ENCODE assay signal across 10 cellular contexts in genomic region chr2:84959045-84959493, GRCh38. TPM values are rescaled to one million over a fixed set of nuclear protein-coding genes. Genes with fewer than 3 reads are reported as not detected.
DNase-seq lines count a peak whose midpoint lies in the region; ATAC-seq and TF ChIP-seq lines count a peak whose summit lies in the region.
"Had no signal": no experiment of that assay in that cellular context is flagged by ENCODE, and none has a peak within 500 bp of the region (broad histone marks: within the 10 kb centered on the region; RNA-seq: fewer than 3 reads in every experiment).

No MANE protein-coding gene starts in this region.

- H3K79me1 ChIP-seq in mesenchymal stem cell (replicated peaks; ENCODE audit: low read length, poor library complexity, severe bottlenecking) = peaks cover 4% of the 10 kb centered on the region

- H3K14ac ChIP-seq in mesenchymal stem cell (ENCODE audit: low read length in 2 of 2) = no peak overlapping the region

- H2BK12ac ChIP-seq in mesenchymal stem cell (ENCODE audit: low read length in 2 of 2) = no peak overlapping the region

- TF ChIP-seq CTCF in body of pancreas (IDR thresholded peaks at IDR 0.05) = no peak
- no peak for TF ChIP-seq CTCF in testis (IDR thresholded peaks at IDR 0.05)

- H2BK15ac ChIP-seq in mesenchymal stem cell (ENCODE audit: low read depth, poor library complexity, severe bottlenecking) = no peak overlapping the region

- H3K18ac ChIP-seq in mesenchymal stem cell (ENCODE audit: low read depth in 1 of 2, low read length in 2 of 2) = no peak overlapping the region

- no peaks in the 10 kb centered on the region for H3K9me3 ChIP-seq in CD4-positive, CD25-positive, alpha-beta regulatory T cell (ENCODE audit: control insufficient read depth in 2 of 2, low read length in 2 of 2)
- H3K9me3 ChIP-seq in body of pancreas (no peaks in the 10 kb centered on the region), mesenchymal stem cell (ENCODE audit: control insufficient read depth, low read length) (no peaks in the 10 kb centered on the region), testis (no peaks in the 10 kb centered on the region)
- H3K9me3 ChIP-seq: tibial artery had no signal

- H2BK5ac ChIP-seq in mesenchymal stem cell (ENCODE audit: low read depth, low read length, poor library complexity, severe bottlenecking) = peak overlapping the region; percentile 21

- ATAC-seq in CD4-positive, CD25-positive, alpha-beta regulatory T cell (ENCODE audit: low read depth in 2 of 2) = no peak
- peak; percentile 7 for ATAC-seq in body of pancreas
- ATAC-seq in HG03108 (IDR thresholded peaks at IDR 0.05; ENCODE audit: unreplicated experiment) = no peak
- no peak for ATAC-seq in HG02981 (IDR thresholded peaks at IDR 0.05; ENCODE audit: unreplicated experiment)

- no peak overlapping the region for H2AFZ ChIP-seq in mesenchymal stem cell (ENCODE audit: low read depth, low read length)

- peak overlapping the region; percentile 96 for H2AK5ac ChIP-seq in mesenchymal stem cell (ENCODE audit: low read length, severe bottlenecking)

- H3K36me3 Mint-ChIP-seq in CD4-positive, CD25-positive, alpha-beta regulatory T cell = peaks cover 12% of the 10 kb centered on the region

- H3K27ac ChIP-seq in CD4-positive, CD25-positive, alpha-beta regulatory T cell (ENCODE audit: insufficient read depth, low read length, poor library complexity, severe bottlenecking) = no peak overlapping the region
- peak overlapping the region; percentile 96 to 99 (median 98) for H3K27ac ChIP-seq in body of pancreas
- H3K27ac ChIP-seq in mesenchymal stem cell (ENCODE audit: low read length, poor library complexity, severe bottlenecking) = peak overlapping the region; percentile 99
- H3K27ac ChIP-seq in testis = no peak overlapping the region
- H3K27ac ChIP-seq in caudate nucleus (ENCODE audit: low read depth, low read length) = no peak overlapping the region
- H3K27ac ChIP-seq: tibial artery had no signal

- no peak overlapping the region for H3K4ac ChIP-seq in mesenchymal stem cell (ENCODE audit: low read depth in 1 of 2, low read length in 2 of 2)

- no peak overlapping the region for H3K4me3 ChIP-seq in CD4-positive, CD25-positive, alpha-beta regulatory T cell (ENCODE audit: low read depth, low read length)
- H3K4me3 ChIP-seq in body of pancreas (no peak overlapping the region), mesenchymal stem cell (ENCODE audit: insufficient read depth in 1 of 2, low read depth in 1 of 2, low read length in 2 of 2) (peak overlapping the region in 1 of 2 experiments; percentile 51), testis (no peak overlapping the region)
- H3K4me3 ChIP-seq: tibial artery had no signal

- no peak overlapping the region for H3K4me3 Mint-ChIP-seq in CD4-positive, CD25-positive, alpha-beta regulatory T cell

- no peaks in the 10 kb centered on the region for H3K27me3 ChIP-seq in CD4-positive, CD25-positive, alpha-beta regulatory T cell (ENCODE audit: control insufficient read depth, insufficient read depth, low read length)
- H3K27me3 ChIP-seq in body of pancreas (no peaks in the 10 kb centered on the region), mesenchymal stem cell (ENCODE audit: control insufficient read depth in 1 of 2, insufficient read depth in 1 of 2, low read length in 2 of 2) (no peaks in the 10 kb centered on the region), testis (no peaks in the 10 kb centered on the region)
- H3K27me3 ChIP-seq: tibial artery had no signal

- 74 to 76% methylated on average over 12 of the region's 12 CpGs for WGBS in body of pancreas, 2 donors
- WGBS in mesenchymal stem cell = 56% methylated on average over 12 of the region's 12 CpGs
- WGBS in testis, 2 donors = 76 to 80% methylated on average over 12 of the region's 12 CpGs

- DNase-seq in CD4-positive, CD25-positive, alpha-beta regulatory T cell = no peak
- DNase-seq in Kasumi-1 (lab: John Stamatoyannopoulos, UW) (peak; percentile 27 to 47), body of pancreas (peak in 2 of 4 donors; percentile 14 to 22), mesenchymal stem cell (peak; percentile 85), testis (no peak), caudate nucleus (lab: John Stamatoyannopoulos, UW) (no peak)
- DNase-seq: naive B cell had no signal

- intact Hi-C loops in body of pancreas (cut with DNase I) = no loop called here
- intact Hi-C loops in testis (cut with DNase I; ENCODE audit: low total_unique reads) = no loop called here

- peaks cover 3% of the 10 kb centered on the region for H3K4me1 ChIP-seq in CD4-positive, CD25-positive, alpha-beta regulatory T cell (ENCODE audit: control insufficient read depth, insufficient read depth, low read length, poor library complexity, severe bottlenecking)
- H3K4me1 ChIP-seq in body of pancreas (peaks cover 71% of the 10 kb centered on the region), mesenchymal stem cell (ENCODE audit: control insufficient read depth, insufficient read depth, low read depth, low read length) (peaks cover 18% of the 10 kb centered on the region), testis (no peaks in the 10 kb centered on the region)

- no peak overlapping the region for H4K8ac ChIP-seq in mesenchymal stem cell (ENCODE audit: low read length)

- H3K27me3 Mint-ChIP-seq in CD4-positive, CD25-positive, alpha-beta regulatory T cell = no peaks in the 10 kb centered on the region
- H3K27me3 Mint-ChIP-seq: naive B cell had no signal

- H4K91ac ChIP-seq in mesenchymal stem cell (ENCODE audit: low read length) = no peak overlapping the region

- no peaks in the 10 kb centered on the region for H3K9me3 Mint-ChIP-seq in CD4-positive, CD25-positive, alpha-beta regulatory T cell
- H3K9me3 Mint-ChIP-seq: naive B cell had no signal

- H3K9ac ChIP-seq in mesenchymal stem cell (ENCODE audit: low read length) = peak overlapping the region; percentile 64

- peak overlapping the region; percentile 37 to 90 (median 82) for H3K27ac Mint-ChIP-seq in CD4-positive, CD25-positive, alpha-beta regulatory T cell

- H3K36me3 ChIP-seq in CD4-positive, CD25-positive, alpha-beta regulatory T cell (ENCODE audit: control insufficient read depth, insufficient read depth, low read length) = peaks cover 23% of the 10 kb centered on the region
- H3K36me3 ChIP-seq in body of pancreas (replicated peaks in 1 of 2; ENCODE audit: insufficient read depth in 1 of 2, low read depth in 2 of 2) (no peaks in the 10 kb centered on the region), mesenchymal stem cell (ENCODE audit: control insufficient read depth in 1 of 2, insufficient read depth in 2 of 2, low read depth in 1 of 2, low read length in 2 of 2) (peaks cover 3 to 7% of the 10 kb centered on the region in 2 experiments), testis (ENCODE audit: low read depth, missing control alignments) (no peaks in the 10 kb centered on the region)
- H3K36me3 ChIP-seq: tibial artery had no signal

- peaks cover 11 to 47% (median 38%) of the 10 kb centered on the region in 4 donors for H3K4me1 Mint-ChIP-seq in CD4-positive, CD25-positive, alpha-beta regulatory T cell

- no peak overlapping the region for H3K23ac ChIP-seq in mesenchymal stem cell (ENCODE audit: low read length in 2 of 2)

- H3K4me2 ChIP-seq in mesenchymal stem cell (ENCODE audit: low read length, poor library complexity, severe bottlenecking) = no peak overlapping the region

- no peak overlapping the region for H2BK120ac ChIP-seq in mesenchymal stem cell (ENCODE audit: low read depth, low read length)

- TF ChIP-seq POLR2A in body of pancreas (IDR thresholded peaks at IDR 0.05) (no peak), testis (IDR thresholded peaks at IDR 0.05) (no peak)

RNA-seq across cellular contexts. Expression of gene KCMF1, which starts 11.9 kb away (rescaled TPM):
- total RNA-seq in CD4-positive, CD25-positive, alpha-beta regulatory T cell = 80.0 TPM
- polyA plus RNA-seq in CD4-positive, CD25-positive, alpha-beta regulatory T cell = 10 to 100 TPM; 21.3 to 41.8 (median 28.5) TPM
- total RNA-seq in body of pancreas (10 to 100 TPM in 1 of 2 donors, 1 to 10 TPM in 1; 7.9 to 30.4 TPM), testis (10 to 100 TPM; 53.9 to 56.9 TPM)
- 33.7 TPM for polyA plus RNA-seq in mesenchymal stem cell (2013, experiment 1 of 2)
- polyA plus RNA-seq in mesenchymal stem cell (2013, experiment 2 of 2) = 36.1 TPM
- 141 TPM for polyA plus RNA-seq in testis (ENCODE audit: insufficient read depth, low read depth, low replicate concordance)

RNA-seq across cellular contexts. Expression of gene TMSB10, which starts 53.6 kb away (rescaled TPM):
- total RNA-seq in CD4-positive, CD25-positive, alpha-beta regulatory T cell = 2,468 TPM
- polyA plus RNA-seq in CD4-positive, CD25-positive, alpha-beta regulatory T cell = over 10,000 TPM in 1 of 4 donors, 1,000 to 10,000 TPM in 3; 7,086 to 10,693 (median 8,015) TPM
- total RNA-seq in body of pancreas = 100 to 1,000 TPM; 672 to 866 TPM
- polyA plus RNA-seq in mesenchymal stem cell (2013, experiment 1 of 2) = 4,228 TPM
- polyA plus RNA-seq in mesenchymal stem cell (2013, experiment 2 of 2) = 4,226 TPM
- total RNA-seq in testis = 1,000 to 10,000 TPM; 2,819 to 3,571 TPM
- 1,824 TPM for polyA plus RNA-seq in testis (ENCODE audit: insufficient read depth, low read depth, low replicate concordance)

Comparison
In these comparisons a context has a peak if more than half of its experiments do, and no peak if none do; other contexts are left out.
1. DNase-seq: peak in Kasumi-1 (2 of 2) and mesenchymal stem cell (single experiment); none in CD4-positive, CD25-positive, alpha-beta regulatory T cell (0 of 3), testis (single experiment) and caudate nucleus (0 of 61).
2. H3K27ac ChIP-seq: peak in body of pancreas (4 of 4) and mesenchymal stem cell (single experiment); none in CD4-positive, CD25-positive, alpha-beta regulatory T cell (single experiment), testis (0 of 2) and caudate nucleus (single experiment).